Comparison of ENCODE assay signal across 20 cellular contexts in genomic region chr2:144481109-144481508, GRCh38. TPM values are rescaled to one million over a fixed set of nuclear protein-coding genes. Genes with fewer than 3 reads are reported as not detected.
A peak's percentile ranks its signal among the peaks of the same experiment; 100 is the strongest.
DNase-seq lines count a peak whose midpoint lies in the region; ATAC-seq, FAIRE-seq and TF ChIP-seq lines count a peak whose summit lies in the region.
"Had no signal": no experiment of that assay in that cellular context is flagged by ENCODE, and none has a peak within 500 bp of the region (broad histone marks: within the 10 kb centered on the region; RNA-seq: fewer than 3 reads in every experiment).

No MANE protein-coding gene starts in this region.

- BruUV-seq in IMR-90 (replicated peaks; lab: Mats Ljungman, UMichigan), result no TSS peak

- no peak overlapping the region for H4K5ac ChIP-seq in IMR-90 (ENCODE audit: low read depth, low read length)

- H2AK5ac ChIP-seq in IMR-90 (ENCODE audit: low read depth, low read length), result peak overlapping the region; percentile 30; the same call in 1 of the 2 replicates
- no peak overlapping the region for H2AK5ac ChIP-seq in mesenchymal stem cell (ENCODE audit: low read length, severe bottlenecking)

- no peak for TF ChIP-seq RAD21 in IMR-90 (IDR thresholded peaks at IDR 0.05; ENCODE audit: low read length)

- H4K91ac ChIP-seq in IMR-90 (ENCODE audit: insufficient read depth, low read depth, low read length), result no peak overlapping the region
- H4K91ac ChIP-seq in mesenchymal stem cell (ENCODE audit: low read length), result no peak overlapping the region

- H2BK5ac ChIP-seq in IMR-90 (ENCODE audit: low read depth, low read length, poor library complexity, severe bottlenecking) (no peak overlapping the region), mesenchymal stem cell (ENCODE audit: low read depth, low read length, poor library complexity, severe bottlenecking) (no peak overlapping the region)

- no peak overlapping the region for H3K4me3 Mint-ChIP-seq in astrocyte (ENCODE audit: unreplicated experiment)
- H3K4me3 Mint-ChIP-seq: activated naive CD8-positive, alpha-beta T cell treated with anti-CD3 and anti-CD28 coated beads for 36 hours had no signal

- H3K36me3 ChIP-seq in IMR-90 (ENCODE audit: control insufficient read depth, insufficient read depth, low read length) (peaks cover 6% of the 10 kb centered on the region; the same call in 1 of the 2 replicates), astrocyte (ENCODE audit: insufficient read depth, low read length) (no peaks in the 10 kb centered on the region), mesenchymal stem cell (ENCODE audit: control insufficient read depth in 1 of 2, insufficient read depth in 2 of 2, low read depth in 1 of 2, low read length in 2 of 2) (peaks cover 3 to 27% of the 10 kb centered on the region in 2 experiments), subcutaneous abdominal adipose tissue (ENCODE audit: control insufficient read depth in 5 of 5, insufficient read depth in 5 of 5, low read length in 5 of 5) (peaks cover 0 to 11% (median 4%) of the 10 kb centered on the region in 5 donors)
- H3K36me3 ChIP-seq: right lobe of liver had no signal

- H3K4me1 ChIP-seq in IMR-90 (ENCODE audit: control insufficient read depth, insufficient read depth, low read length) (peaks cover 20% of the 10 kb centered on the region), astrocyte (ENCODE audit: insufficient read depth, low read length) (peaks cover 29% of the 10 kb centered on the region), mesenchymal stem cell (ENCODE audit: control insufficient read depth, insufficient read depth, low read depth, low read length) (peaks cover 13% of the 10 kb centered on the region), subcutaneous abdominal adipose tissue (ENCODE audit: control insufficient read depth in 5 of 5, insufficient read depth in 5 of 5, low read length in 5 of 5) (peaks cover 0 to 80% (median 65%) of the 10 kb centered on the region in 5 donors)
- H3K4me1 ChIP-seq: right lobe of liver had no signal

- no peak overlapping the region for H4K8ac ChIP-seq in IMR-90 (ENCODE audit: low read depth in 2 of 2, low read length in 2 of 2)
- H4K8ac ChIP-seq in mesenchymal stem cell (ENCODE audit: low read length), result no peak overlapping the region

- H3K4me2 ChIP-seq in IMR-90 (ENCODE audit: low read depth, low read length) (no peak overlapping the region), astrocyte (ENCODE audit: low read length) (no peak overlapping the region), mesenchymal stem cell (ENCODE audit: low read length, poor library complexity, severe bottlenecking) (no peak overlapping the region)

- H3K14ac ChIP-seq in IMR-90 (replicated peaks; ENCODE audit: low read depth, low read length), result no peak overlapping the region
- no peak overlapping the region for H3K14ac ChIP-seq in mesenchymal stem cell (ENCODE audit: low read length in 2 of 2)

- H3K4me1 Mint-ChIP-seq in astrocyte (ENCODE audit: low read depth, unreplicated experiment), result peaks cover 59% of the 10 kb centered on the region

- H4K20me1 ChIP-seq in IMR-90 (ENCODE audit: insufficient read depth, low read length) (peaks cover 17% of the 10 kb centered on the region; the same call in 1 of the 2 replicates), astrocyte (ENCODE audit: insufficient read depth, low read length) (peaks cover 10% of the 10 kb centered on the region)

- no peak overlapping the region for H2BK20ac ChIP-seq in IMR-90 (ENCODE audit: low read depth, low read length)

- peak overlapping the region; percentile 77 for H3K27ac Mint-ChIP-seq in astrocyte (ENCODE audit: unreplicated experiment)
- H3K27ac Mint-ChIP-seq: activated naive CD8-positive, alpha-beta T cell treated with anti-CD3 and anti-CD28 coated beads for 36 hours had no signal

- H3K4me3 ChIP-seq in IMR-90 (ENCODE audit: insufficient read depth, low read depth, low read length) (no peak overlapping the region), astrocyte (ENCODE audit: insufficient read depth, low read depth, low read length) (no peak overlapping the region), mesenchymal stem cell (ENCODE audit: insufficient read depth in 1 of 2, low read depth in 1 of 2, low read length in 2 of 2) (no peak overlapping the region), subcutaneous abdominal adipose tissue (ENCODE audit: low read depth in 1 of 5, low read length in 5 of 5) (no peak overlapping the region)
- H3K4me3 ChIP-seq: lower lobe of right lung, right lobe of liver had no signal

- H3K79me2 ChIP-seq in astrocyte (ENCODE audit: insufficient read depth, low read length), result no peaks in the 10 kb centered on the region

- H2BK120ac ChIP-seq in IMR-90 (ENCODE audit: low read depth, low read length) (no peak overlapping the region), mesenchymal stem cell (ENCODE audit: low read depth, low read length) (no peak overlapping the region)

- H2BK12ac ChIP-seq in mesenchymal stem cell (ENCODE audit: low read length in 2 of 2), result no peak overlapping the region

- H3K4ac ChIP-seq in IMR-90 (ENCODE audit: low read depth, low read length) (no peak overlapping the region), mesenchymal stem cell (ENCODE audit: low read depth in 1 of 2, low read length in 2 of 2) (no peak overlapping the region)

- dilution Hi-C loops in IMR-90 (cut with HindIII; ENCODE audit: low sequenced_read_pairs, unreplicated experiment), result no loop called here

- H3K27ac ChIP-seq in IMR-90 (ENCODE audit: insufficient read depth, low read length) (no peak overlapping the region), astrocyte (ENCODE audit: low read depth, low read length) (no peak overlapping the region), mesenchymal stem cell (ENCODE audit: low read length, poor library complexity, severe bottlenecking) (no peak overlapping the region), subcutaneous abdominal adipose tissue (ENCODE audit: low read depth, low read length) (peak overlapping the region; percentile 87)
- H3K27ac ChIP-seq: lower lobe of right lung, right lobe of liver had no signal

- H3K79me1 ChIP-seq in IMR-90 (ENCODE audit: low read depth in 1 of 2, low read length in 2 of 2) (peaks cover 26 to 41% of the 10 kb centered on the region in 2 experiments), mesenchymal stem cell (replicated peaks; ENCODE audit: low read length, poor library complexity, severe bottlenecking) (peaks cover 17% of the 10 kb centered on the region)

- no peak for TF ChIP-seq CTCF in IMR-90 (conservative IDR thresholded peaks at IDR 0.05; ENCODE audit: low read depth, low read length)
- TF ChIP-seq CTCF in astrocyte (IDR thresholded peaks at IDR 0.05; ENCODE audit: insufficient read depth, low read depth, low read length), result no peak

- intact Hi-C loops in IMR-90 (cut with micrococcal nuclease), result no loop called here

- peaks cover 8% of the 10 kb centered on the region; the same call in 1 of the 2 replicates for H3K9me1 ChIP-seq in IMR-90 (ENCODE audit: insufficient read depth, low read length)

- H3K27me3 ChIP-seq in IMR-90 (ENCODE audit: control insufficient read depth, insufficient read depth, low read length), result no peaks in the 10 kb centered on the region
- H3K27me3 ChIP-seq in astrocyte (ENCODE audit: insufficient read depth, low read length), result no peaks in the 10 kb centered on the region
- H3K27me3 ChIP-seq in mesenchymal stem cell (ENCODE audit: control insufficient read depth in 1 of 2, insufficient read depth in 1 of 2, low read length in 2 of 2), result no peaks in the 10 kb centered on the region
- no peaks in the 10 kb centered on the region for H3K27me3 ChIP-seq in subcutaneous abdominal adipose tissue (ENCODE audit: control insufficient read depth in 5 of 5, insufficient read depth in 4 of 5, low read length in 5 of 5)
- H3K27me3 ChIP-seq: right lobe of liver had no signal

- CTCF ChIA-PET in IMR-90 (lab: Yijun Ruan, JAX), result interaction anchor here (0.6 kb wide), 1 partner anchor 29 kb away, joined by 3 read pairs; no protein-coding TSS in a partner anchor

- 40 to 80% methylated on average over 1 of the region's 6 CpGs for WGBS in IMR-90 (ENCODE audit: extremely low coverage in 2 of 2, insufficient read length in 1 of 2), 2 experiments
- 90% methylated on average over 6 of the region's 6 CpGs for WGBS in mesenchymal stem cell

- TF ChIP-seq POLR2A in IMR-90 (IDR thresholded peaks at IDR 0.05; ENCODE audit: low read depth, low read length), result no peak

- H3K36me3 Mint-ChIP-seq in astrocyte (ENCODE audit: low read depth, unreplicated experiment), result peaks cover 7% of the 10 kb centered on the region

- ATAC-seq in IMR-90 (ENCODE audit: low read depth) (no peak), HG02678 (IDR thresholded peaks at IDR 0.05; ENCODE audit: unreplicated experiment) (no peak), HG03097 (IDR thresholded peaks at IDR 0.05; ENCODE audit: low FRiP score, unreplicated experiment) (no peak)
- ATAC-seq: right lobe of liver had no signal

- H3K18ac ChIP-seq in IMR-90 (ENCODE audit: low read depth, low read length) (no peak overlapping the region), mesenchymal stem cell (ENCODE audit: low read depth in 1 of 2, low read length in 2 of 2) (peak overlapping the region in 1 of 2 experiments; percentile 48)

- H3K23ac ChIP-seq in IMR-90 (ENCODE audit: low read depth, low read length), result no peak overlapping the region
- H3K23ac ChIP-seq in mesenchymal stem cell (ENCODE audit: low read length in 2 of 2), result no peak overlapping the region

- no peak overlapping the region for H2AK9ac ChIP-seq in IMR-90 (replicated peaks; ENCODE audit: low read depth, low read length, poor library complexity)

- H2BK15ac ChIP-seq in IMR-90 (ENCODE audit: low read depth, low read length) (no peak overlapping the region), mesenchymal stem cell (ENCODE audit: low read depth, poor library complexity, severe bottlenecking) (no peak overlapping the region)

- H3K9me3 ChIP-seq in IMR-90 (ENCODE audit: control insufficient read depth, insufficient read depth, low read length), result no peaks in the 10 kb centered on the region
- H3K9me3 ChIP-seq in astrocyte (ENCODE audit: insufficient read depth, low read depth, low read length), result no peaks in the 10 kb centered on the region
- H3K9me3 ChIP-seq in mesenchymal stem cell (ENCODE audit: control insufficient read depth, low read length), result no peaks in the 10 kb centered on the region
- no peaks in the 10 kb centered on the region for H3K9me3 ChIP-seq in subcutaneous abdominal adipose tissue (ENCODE audit: control insufficient read depth in 5 of 5, low read length in 5 of 5)
- H3K9me3 ChIP-seq: lower lobe of right lung, right lobe of liver had no signal

- FAIRE-seq in astrocyte (lab: Jason Lieb, UNC), result no peak
- FAIRE-seq: D721Med, endothelial cell of umbilical vein, frontal cortex, H54 had no signal

- H2AFZ ChIP-seq in IMR-90 (replicated peaks; ENCODE audit: low read length, poor library complexity), result no peak overlapping the region
- no peak overlapping the region for H2AFZ ChIP-seq in astrocyte (ENCODE audit: low read depth, low read length)
- no peak overlapping the region for H2AFZ ChIP-seq in mesenchymal stem cell (ENCODE audit: low read depth, low read length)

- in situ Hi-C loops in IMR-90 (cut with MboI; ENCODE audit: low sequenced_read_pairs), result no loop called here

- POLR2A ChIA-PET in IMR-90 (lab: Charles Lee; ENCODE audit: unreplicated experiment), result no interaction called here

- H3K9me3 Mint-ChIP-seq in astrocyte (ENCODE audit: unreplicated experiment), result no peaks in the 10 kb centered on the region
- H3K9me3 Mint-ChIP-seq: activated naive CD8-positive, alpha-beta T cell treated with anti-CD3 and anti-CD28 coated beads for 36 hours had no signal

- no peak for DNase-seq in IMR-90
- DNase-seq in astrocyte (ENCODE audit: low read depth), result no peak
- DNase-seq in mesenchymal stem cell, result no peak
- no peak for DNase-seq in NCI-H2227 treated with DMSO at 0.1 percent for 48 hours (lab: John Stamatoyannopoulos, UW)
- DNase-seq in NCI-H2029 (lab: John Stamatoyannopoulos, UW), result no peak
- DNase-seq: activated CD4-positive, alpha-beta T cell treated with anti-CD3 and anti-CD28 coated beads for 4 hours; activated naive CD8-positive, alpha-beta T cell treated with anti-CD3 and anti-CD28 coated beads for 36 hours; GDM1; lower lobe of right lung; NCI-H1436; right lobe of liver; T-helper 9 cell had no signal

- no peak overlapping the region for H3K56ac ChIP-seq in IMR-90 (ENCODE audit: extremely low read depth, insufficient read depth, low read length)

- H3K9ac ChIP-seq in IMR-90 (ENCODE audit: low read depth, low read length) (no peak overlapping the region), astrocyte (ENCODE audit: low read length) (no peak overlapping the region), mesenchymal stem cell (ENCODE audit: low read length) (peak overlapping the region; percentile 0), subcutaneous abdominal adipose tissue (ENCODE audit: low read length in 5 of 5) (peak overlapping the region in 3 of 5 donors; percentile 2 to 16 (median 2))

- no peaks in the 10 kb centered on the region for H3K27me3 Mint-ChIP-seq in astrocyte (ENCODE audit: low read depth, unreplicated experiment)
- H3K27me3 Mint-ChIP-seq: activated naive CD8-positive, alpha-beta T cell treated with anti-CD3 and anti-CD28 coated beads for 36 hours had no signal

RNA-seq across cellular contexts. Expression of gene ZEB2, which starts 38.8 kb away (rescaled TPM):
- total RNA-seq in IMR-90 (2012; rRNA removed) (50.9 and 52.5 TPM in 2 replicates), astrocyte (84.9 and 90.9 TPM in 2 replicates)
- polyA plus RNA-seq in IMR-90 (2012; rRNA removed), result 22.4 and 23.8 TPM in 2 replicates
- polyA plus RNA-seq in IMR-90 (2012; cell fraction: cytosol; rRNA removed), result 9.9 and 12.5 TPM in 2 replicates
- polyA plus RNA-seq in IMR-90 (2012; cell fraction: nucleus; rRNA removed; ENCODE audit: low replicate concordance), result 12.0 and 32.4 TPM in 2 replicates
- polyA plus RNA-seq in mesenchymal stem cell (2013, experiment 1 of 2), result 62.5 TPM
- 60.2 TPM for polyA plus RNA-seq in mesenchymal stem cell (2013, experiment 2 of 2)
- total RNA-seq: HT-29 had no signal

Comparison
In these comparisons a context has a peak if more than half of its experiments do, and no peak if none do; other contexts are left out.
1. H3K9ac ChIP-seq: peak in mesenchymal stem cell (single experiment) and subcutaneous abdominal adipose tissue (3 of 5); none in IMR-90 (single experiment) and astrocyte (single experiment).